In the genomic region with DNA sequence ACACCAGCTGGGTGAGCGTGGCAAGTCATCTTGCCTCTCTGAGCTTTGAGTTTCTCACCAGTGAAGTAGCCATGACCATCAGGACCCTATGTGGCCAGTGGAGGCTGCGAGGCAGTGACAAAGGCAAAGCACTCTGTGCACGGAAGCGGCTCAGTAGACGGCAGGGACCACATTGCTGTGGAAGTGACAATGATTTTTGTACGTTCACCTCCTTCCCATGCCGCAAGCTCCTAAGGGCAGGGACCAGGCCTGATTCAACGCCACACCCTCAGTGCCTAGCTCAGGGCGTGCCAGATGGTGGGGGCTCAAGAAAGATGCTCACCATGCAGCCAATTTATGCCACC, we compare ENCODE assay signal across 25 cellular contexts.
DNase-seq lines count a peak whose midpoint lies in the region; ATAC-seq, FAIRE-seq and TF ChIP-seq lines count a peak whose summit lies in the region.
"Had no signal": no experiment of that assay in that cellular context is flagged by ENCODE, and none has a peak within 500 bp of the region (broad histone marks: within the 10 kb centered on the region; RNA-seq: fewer than 3 reads in every experiment).

No MANE protein-coding gene starts in this region.

- H3K4me3 ChIP-seq in left ventricle myocardium inferior, result no peak overlapping the region
- H3K4me3 ChIP-seq in bronchial epithelial cell (ENCODE audit: low read depth, low read length), result no peak overlapping the region
- H3K4me3 ChIP-seq: HAP-1, K562 had no signal

- no peaks in the 10 kb centered on the region for H3K9me3 Mint-ChIP-seq in activated CD4-positive, alpha-beta T cell treated with anti-CD3 and anti-CD28 coated beads, Interleukin-2, amount 10 ng/mL, durations not matched to agents 24 days and 14 days

- no peak overlapping the region for H3K27ac Mint-ChIP-seq in activated CD4-positive, alpha-beta T cell treated with anti-CD3 and anti-CD28 coated beads, Interleukin-2, amount 10 ng/mL, durations not matched to agents 24 days and 14 days

- peak; percentile 26 for DNase-seq in cardiac septum (ENCODE audit: low spot score)
- DNase-seq in left ventricle myocardium inferior, result no peak
- no peak for DNase-seq in bronchial epithelial cell (ENCODE audit: low read depth)
- DNase-seq in mesenteric fat pad (ENCODE audit: low spot score), result peak; percentile 82
- peak; percentile 7 for DNase-seq in ureter (ENCODE audit: low spot score)
- DNase-seq in iPS-NIHi7 (ENCODE audit: extremely low spot score), result no peak
- no peak for DNase-seq in activated CD4-positive, alpha-beta T cell treated with anti-CD3 and anti-CD28 coated beads, Interleukin-2, amount 10 ng/mL, durations not matched to agents 24 days and 14 days
- DNase-seq: EL; GF-D8; MM.1S; NCI-H1092; NCI-H1436; NCI-H1930; NCI-H510A; NCI-H748 treated with DMSO at 0.1 percent for 48 hours; NK-92 treated with Interleukin-12 subunit alpha and Interleukin-12 subunit beta, amount 100 ng/mL, for 24 hours; SIG-M5 had no signal

- no peaks in the 10 kb centered on the region for H3K4me1 ChIP-seq in left ventricle myocardium inferior
- H3K4me1 ChIP-seq: HAP-1 had no signal

- no peaks in the 10 kb centered on the region for H3K36me3 ChIP-seq in left ventricle myocardium inferior
- H3K36me3 ChIP-seq in bronchial epithelial cell (ENCODE audit: control insufficient read depth, insufficient read depth, low read length), result no peaks in the 10 kb centered on the region
- H3K36me3 ChIP-seq: HAP-1 had no signal

- intact Hi-C loops in cardiac septum (cut with DNase I) (no loop called here), left ventricle myocardium inferior (cut with micrococcal nuclease) (no loop called here)
- intact Hi-C loops in activated CD4-positive, alpha-beta T cell treated with anti-CD3 and anti-CD28 coated beads, Interleukin-2, amount 10 ng/mL, durations not matched to agents 24 days and 14 days (cut with micrococcal nuclease), result no loop called here

- TF ChIP-seq CTCF in left ventricle myocardium inferior (IDR thresholded peaks at IDR 0.05; ENCODE audit: borderline replicate concordance) (no peak), bronchial epithelial cell (IDR thresholded peaks at IDR 0.05; ENCODE audit: insufficient read depth, low read length, severe bottlenecking) (no peak)

- ATAC-seq in GM18519 (IDR thresholded peaks at IDR 0.05; ENCODE audit: low FRiP score, unreplicated experiment), result no peak
- ATAC-seq: K562 had no signal

- no peaks in the 10 kb centered on the region for H3K27me3 Mint-ChIP-seq in activated CD4-positive, alpha-beta T cell treated with anti-CD3 and anti-CD28 coated beads, Interleukin-2, amount 10 ng/mL, durations not matched to agents 24 days and 14 days

- FAIRE-seq in bronchial epithelial cell (lab: Jason Lieb, UNC), result peak; percentile 87
- FAIRE-seq: D721Med, HepG2, K562 had no signal

- H3K9me3 ChIP-seq in left ventricle myocardium inferior (replicated peaks), result no peaks in the 10 kb centered on the region
- H3K9me3 ChIP-seq: HAP-1 had no signal

- no peaks in the 10 kb centered on the region for H3K4me1 Mint-ChIP-seq in activated CD4-positive, alpha-beta T cell treated with anti-CD3 and anti-CD28 coated beads, Interleukin-2, amount 10 ng/mL, durations not matched to agents 24 days and 14 days

- H3K27me3 ChIP-seq in left ventricle myocardium inferior (ENCODE audit: low read depth) (peaks cover 11% of the 10 kb centered on the region), bronchial epithelial cell (ENCODE audit: control insufficient read depth, insufficient read depth, low read length) (no peaks in the 10 kb centered on the region)

- H3K4me3 Mint-ChIP-seq in activated CD4-positive, alpha-beta T cell treated with anti-CD3 and anti-CD28 coated beads, Interleukin-2, amount 10 ng/mL, durations not matched to agents 24 days and 14 days, result no peak overlapping the region

- H3K36me3 Mint-ChIP-seq in activated CD4-positive, alpha-beta T cell treated with anti-CD3 and anti-CD28 coated beads, Interleukin-2, amount 10 ng/mL, durations not matched to agents 24 days and 14 days (ENCODE audit: low read depth), result no peaks in the 10 kb centered on the region

- no peak overlapping the region for H3K27ac ChIP-seq in left ventricle myocardium inferior (replicated peaks)
- H3K27ac ChIP-seq: C4-2B, HL-60, RWPE1 had no signal

Comparison
In these comparisons a context has a peak if more than half of its experiments do, and no peak if none do; other contexts are left out.
1. DNase-seq: peak in cardiac septum (single experiment), mesenteric fat pad (single experiment) and ureter (single experiment); none in left ventricle myocardium inferior (single experiment), bronchial epithelial cell (single experiment), iPS-NIHi7 (single experiment) and activated CD4-positive, alpha-beta T cell treated with anti-CD3 and anti-CD28 coated beads, Interleukin-2, amount 10 ng/mL, durations not matched to agents 24 days and 14 days (single experiment).